Comparison of ENCODE assay signal across 1 cellular context in genomic region chr12:53379389-53380103, GRCh38.
TF ChIP-seq lines count a peak whose summit lies in the region.

No MANE protein-coding gene starts in this region.

TF ChIP-seq in HEK293, 187 proteins besides CTCF, POLR2A, EP300 and RAD21 (continued from another document):
- TF ChIP-seq ZFHX2 (tag by site-specific recombination; conservative IDR thresholded peaks at IDR 0.05) (peak; percentile 92), ZNF600 (tag by site-specific recombination; IDR thresholded peaks at IDR 0.05) (no peak), FEZF1 (tag by site-specific recombination; IDR thresholded peaks at IDR 0.05) (peak; percentile 89), KLF9 (tag by site-specific recombination; IDR thresholded peaks at IDR 0.05; ENCODE audit: low read depth) (no peak), SP3 (tag by site-specific recombination; IDR thresholded peaks at IDR 0.05) (peak; percentile 100), BCL6B (tag by site-specific recombination; IDR thresholded peaks at IDR 0.05) (no peak), SP7 (tag by site-specific recombination; IDR thresholded peaks at IDR 0.05) (no peak), ZBTB11 (tag by site-specific recombination; conservative IDR thresholded peaks at IDR 0.05; ENCODE audit: low read depth) (no peak), ZNF121 (tag by site-specific recombination; IDR thresholded peaks at IDR 0.05) (no peak), OVOL3 (tag by site-specific recombination; IDR thresholded peaks at IDR 0.05) (no peak), ZNF350 (tag by site-specific recombination; IDR thresholded peaks at IDR 0.05) (no peak), ZNF692 (tag by site-specific recombination; IDR thresholded peaks at IDR 0.05) (no peak), KLF8 (tag by site-specific recombination; IDR thresholded peaks at IDR 0.05) (peak; percentile 90), ZNF366 (tag by site-specific recombination; conservative IDR thresholded peaks at IDR 0.05) (peak; percentile 95)
